In the genomic region with DNA sequence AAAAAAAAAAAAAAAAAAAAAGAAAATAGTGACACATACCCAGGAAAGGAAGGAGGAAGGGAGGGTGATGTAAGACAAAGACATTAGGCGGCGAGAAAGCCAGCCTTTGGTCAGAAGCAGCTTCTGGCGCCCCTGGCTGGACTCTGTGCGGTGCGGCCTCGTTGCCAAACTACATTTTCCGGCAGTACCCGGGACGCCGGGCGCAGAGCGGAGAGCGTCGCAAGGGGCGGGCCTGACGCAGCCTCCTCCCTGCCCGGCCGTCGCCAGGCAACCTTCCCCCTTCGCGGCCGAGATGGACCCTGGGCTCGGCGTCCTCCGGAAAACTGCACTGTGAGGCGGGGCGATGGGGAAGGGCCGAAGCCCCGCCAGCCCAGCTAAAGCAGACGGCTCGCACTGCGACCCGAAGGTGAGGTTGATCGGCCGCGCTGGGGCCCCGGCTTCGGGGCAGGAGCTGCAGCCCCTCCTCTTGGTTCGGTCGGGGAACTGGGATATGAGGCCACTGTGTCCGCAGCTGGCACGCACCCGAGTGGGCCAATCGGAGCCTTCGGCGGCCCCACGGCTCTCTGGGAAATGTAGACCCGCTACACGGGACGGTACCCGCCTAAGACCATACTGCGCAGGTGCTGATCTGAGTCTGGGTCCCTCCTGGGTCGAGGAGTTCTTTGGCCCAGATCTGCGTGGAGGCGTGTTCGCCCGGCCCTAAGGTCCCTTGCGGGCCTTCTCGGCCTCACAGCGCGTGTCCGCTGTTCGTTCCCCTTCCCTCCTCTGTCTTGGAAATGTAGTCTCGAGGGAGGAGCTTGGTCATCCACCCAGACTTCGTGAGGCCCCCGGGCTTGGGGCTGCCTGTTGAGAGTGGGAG, we compare ENCODE assay signal across 1 cellular context.
A peak's percentile ranks its signal among the peaks of the same experiment; 100 is the strongest.
TF ChIP-seq lines count a peak whose summit lies in the region.

No MANE protein-coding gene starts in this region.

TF ChIP-seq in GM12878, 131 proteins besides CTCF, POLR2A, EP300 and RAD21 (continued from another document):
- peak; percentile 51; the same call in 1 of the 2 replicates for TF ChIP-seq ATF7 (IDR thresholded peaks at IDR 0.05; ENCODE audit: low read depth)
- no peak for TF ChIP-seq MYB (IDR thresholded peaks at IDR 0.05; ENCODE audit: borderline replicate concordance, low read depth, low read length)
- TF ChIP-seq, protein P1, sequence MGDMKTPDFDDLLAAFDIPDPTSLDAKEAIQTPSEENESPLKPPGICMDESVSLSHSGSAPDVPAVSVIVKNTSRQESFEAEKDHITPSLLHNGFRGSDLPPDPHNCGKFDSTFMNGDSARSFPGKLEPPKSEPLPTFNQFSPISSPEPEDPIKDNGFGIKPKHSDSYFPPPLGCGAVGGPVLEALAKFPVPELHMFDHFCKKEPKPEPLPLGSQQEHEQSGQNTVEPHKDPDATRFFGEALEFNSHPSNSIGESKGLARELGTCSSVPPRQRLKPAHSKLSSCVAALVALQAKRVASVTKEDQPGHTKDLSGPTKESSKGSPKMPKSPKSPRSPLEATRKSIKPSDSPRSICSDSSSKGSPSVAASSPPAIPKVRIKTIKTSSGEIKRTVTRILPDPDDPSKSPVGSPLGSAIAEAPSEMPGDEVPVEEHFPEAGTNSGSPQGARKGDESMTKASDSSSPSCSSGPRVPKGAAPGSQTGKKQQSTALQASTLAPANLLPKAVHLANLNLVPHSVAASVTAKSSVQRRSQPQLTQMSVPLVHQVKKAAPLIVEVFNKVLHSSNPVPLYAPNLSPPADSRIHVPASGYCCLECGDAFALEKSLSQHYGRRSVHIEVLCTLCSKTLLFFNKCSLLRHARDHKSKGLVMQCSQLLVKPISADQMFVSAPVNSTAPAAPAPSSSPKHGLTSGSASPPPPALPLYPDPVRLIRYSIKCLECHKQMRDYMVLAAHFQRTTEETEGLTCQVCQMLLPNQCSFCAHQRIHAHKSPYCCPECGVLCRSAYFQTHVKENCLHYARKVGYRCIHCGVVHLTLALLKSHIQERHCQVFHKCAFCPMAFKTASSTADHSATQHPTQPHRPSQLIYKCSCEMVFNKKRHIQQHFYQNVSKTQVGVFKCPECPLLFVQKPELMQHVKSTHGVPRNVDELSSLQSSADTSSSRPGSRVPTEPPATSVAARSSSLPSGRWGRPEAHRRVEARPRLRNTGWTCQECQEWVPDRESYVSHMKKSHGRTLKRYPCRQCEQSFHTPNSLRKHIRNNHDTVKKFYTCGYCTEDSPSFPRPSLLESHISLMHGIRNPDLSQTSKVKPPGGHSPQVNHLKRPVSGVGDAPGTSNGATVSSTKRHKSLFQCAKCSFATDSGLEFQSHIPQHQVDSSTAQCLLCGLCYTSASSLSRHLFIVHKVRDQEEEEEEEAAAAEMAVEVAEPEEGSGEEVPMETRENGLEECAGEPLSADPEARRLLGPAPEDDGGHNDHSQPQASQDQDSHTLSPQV (IDR thresholded peaks at IDR 0.05): no peak
- 0 out of 2 replicates have a peak, but pooled peaks have one; percentile 32 for TF ChIP-seq RFX5 (IDR thresholded peaks at IDR 0.05; ENCODE audit: low read depth, low read length)
- TF ChIP-seq, protein P2, sequence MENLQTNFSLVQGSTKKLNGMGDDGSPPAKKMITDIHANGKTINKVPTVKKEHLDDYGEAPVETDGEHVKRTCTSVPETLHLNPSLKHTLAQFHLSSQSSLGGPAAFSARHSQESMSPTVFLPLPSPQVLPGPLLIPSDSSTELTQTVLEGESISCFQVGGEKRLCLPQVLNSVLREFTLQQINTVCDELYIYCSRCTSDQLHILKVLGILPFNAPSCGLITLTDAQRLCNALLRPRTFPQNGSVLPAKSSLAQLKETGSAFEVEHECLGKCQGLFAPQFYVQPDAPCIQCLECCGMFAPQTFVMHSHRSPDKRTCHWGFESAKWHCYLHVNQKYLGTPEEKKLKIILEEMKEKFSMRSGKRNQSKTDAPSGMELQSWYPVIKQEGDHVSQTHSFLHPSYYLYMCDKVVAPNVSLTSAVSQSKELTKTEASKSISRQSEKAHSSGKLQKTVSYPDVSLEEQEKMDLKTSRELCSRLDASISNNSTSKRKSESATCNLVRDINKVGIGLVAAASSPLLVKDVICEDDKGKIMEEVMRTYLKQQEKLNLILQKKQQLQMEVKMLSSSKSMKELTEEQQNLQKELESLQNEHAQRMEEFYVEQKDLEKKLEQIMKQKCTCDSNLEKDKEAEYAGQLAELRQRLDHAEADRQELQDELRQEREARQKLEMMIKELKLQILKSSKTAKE (IDR thresholded peaks at IDR 0.05; ENCODE audit: low read depth, poor library complexity, severe bottlenecking): peak; percentile 17
- TF ChIP-seq, protein P3, sequence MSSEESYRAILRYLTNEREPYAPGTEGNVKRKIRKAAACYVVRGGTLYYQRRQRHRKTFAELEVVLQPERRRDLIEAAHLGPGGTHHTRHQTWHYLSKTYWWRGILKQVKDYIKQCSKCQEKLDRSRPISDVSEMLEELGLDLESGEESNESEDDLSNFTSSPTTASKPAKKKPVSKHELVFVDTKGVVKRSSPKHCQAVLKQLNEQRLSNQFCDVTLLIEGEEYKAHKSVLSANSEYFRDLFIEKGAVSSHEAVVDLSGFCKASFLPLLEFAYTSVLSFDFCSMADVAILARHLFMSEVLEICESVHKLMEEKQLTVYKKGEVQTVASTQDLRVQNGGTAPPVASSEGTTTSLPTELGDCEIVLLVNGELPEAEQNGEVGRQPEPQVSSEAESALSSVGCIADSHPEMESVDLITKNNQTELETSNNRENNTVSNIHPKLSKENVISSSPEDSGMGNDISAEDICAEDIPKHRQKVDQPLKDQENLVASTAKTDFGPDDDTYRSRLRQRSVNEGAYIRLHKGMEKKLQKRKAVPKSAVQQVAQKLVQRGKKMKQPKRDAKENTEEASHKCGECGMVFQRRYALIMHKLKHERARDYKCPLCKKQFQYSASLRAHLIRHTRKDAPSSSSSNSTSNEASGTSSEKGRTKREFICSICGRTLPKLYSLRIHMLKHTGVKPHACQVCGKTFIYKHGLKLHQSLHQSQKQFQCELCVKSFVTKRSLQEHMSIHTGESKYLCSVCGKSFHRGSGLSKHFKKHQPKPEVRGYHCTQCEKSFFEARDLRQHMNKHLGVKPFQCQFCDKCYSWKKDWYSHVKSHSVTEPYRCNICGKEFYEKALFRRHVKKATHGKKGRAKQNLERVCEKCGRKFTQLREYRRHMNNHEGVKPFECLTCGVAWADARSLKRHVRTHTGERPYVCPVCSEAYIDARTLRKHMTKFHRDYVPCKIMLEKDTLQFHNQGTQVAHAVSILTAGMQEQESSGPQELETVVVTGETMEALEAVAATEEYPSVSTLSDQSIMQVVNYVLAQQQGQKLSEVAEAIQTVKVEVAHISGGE (CRISPR knock-in tag; IDR thresholded peaks at IDR 0.05): no peak
- TF ChIP-seq NRF1 (conservative IDR thresholded peaks at IDR 0.05; ENCODE audit: low read depth, low read length): peak; percentile 40
- peak; percentile 77; the same call in 1 of the 2 replicates for TF ChIP-seq NBN (IDR thresholded peaks at IDR 0.05)
- TF ChIP-seq TCF12 (IDR thresholded peaks at IDR 0.05; ENCODE audit: low read depth, low read length): no peak; the same call in 1 of the 2 replicates
- no peak for TF ChIP-seq CBFB (IDR thresholded peaks at IDR 0.05; ENCODE audit: low read depth)
- TF ChIP-seq, protein P4, sequence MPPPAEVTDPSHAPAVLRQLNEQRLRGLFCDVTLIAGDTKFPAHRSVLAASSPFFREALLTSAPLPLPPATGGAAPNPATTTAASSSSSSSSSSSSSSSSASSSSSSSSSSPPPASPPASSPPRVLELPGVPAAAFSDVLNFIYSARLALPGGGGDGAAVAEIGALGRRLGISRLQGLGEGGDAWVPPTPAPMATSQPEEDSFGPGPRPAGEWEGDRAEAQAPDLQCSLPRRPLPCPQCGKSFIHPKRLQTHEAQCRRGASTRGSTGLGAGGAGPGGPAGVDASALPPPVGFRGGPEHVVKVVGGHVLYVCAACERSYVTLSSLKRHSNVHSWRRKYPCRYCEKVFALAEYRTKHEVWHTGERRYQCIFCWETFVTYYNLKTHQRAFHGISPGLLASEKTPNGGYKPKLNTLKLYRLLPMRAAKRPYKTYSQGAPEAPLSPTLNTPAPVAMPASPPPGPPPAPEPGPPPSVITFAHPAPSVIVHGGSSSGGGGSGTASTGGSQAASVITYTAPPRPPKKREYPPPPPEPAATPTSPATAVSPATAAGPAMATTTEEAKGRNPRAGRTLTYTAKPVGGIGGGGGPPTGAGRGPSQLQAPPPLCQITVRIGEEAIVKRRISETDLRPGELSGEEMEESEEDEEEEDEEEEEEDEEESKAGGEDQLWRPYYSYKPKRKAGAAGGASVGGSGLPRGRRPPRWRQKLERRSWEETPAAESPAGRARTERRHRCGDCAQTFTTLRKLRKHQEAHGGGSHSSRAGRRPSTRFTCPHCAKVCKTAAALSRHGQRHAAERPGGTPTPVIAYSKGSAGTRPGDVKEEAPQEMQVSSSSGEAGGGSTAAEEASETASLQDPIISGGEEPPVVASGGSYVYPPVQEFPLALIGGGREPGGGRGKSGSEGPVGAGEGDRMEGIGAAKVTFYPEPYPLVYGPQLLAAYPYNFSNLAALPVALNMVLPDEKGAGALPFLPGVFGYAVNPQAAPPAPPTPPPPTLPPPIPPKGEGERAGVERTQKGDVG (CRISPR knock-in tag; IDR thresholded peaks at IDR 0.05): no peak
- no peak for TF ChIP-seq NFYA (IDR thresholded peaks at IDR 0.05; ENCODE audit: borderline replicate concordance, low read depth, low read length)
- TF ChIP-seq BHLHE40 (IDR thresholded peaks at IDR 0.05; ENCODE audit: borderline replicate concordance in 1 of 2, low read depth in 2 of 2, low read length in 1 of 2): peak; percentile 30 to 87; a peak in 3 of 4 replicates
- peak; percentile 67; the same call in 1 of the 2 replicates for TF ChIP-seq SMARCA5 (IDR thresholded peaks at IDR 0.05)
- peak; percentile 75 for TF ChIP-seq TCF3 (IDR thresholded peaks at IDR 0.05; ENCODE audit: borderline replicate concordance, insufficient read depth, low read depth, low read length)
- no peak for TF ChIP-seq MYC (IDR thresholded peaks at IDR 0.05; ENCODE audit: insufficient read depth, insufficient read length, insufficient replicate concordance, low read length, severe bottlenecking)
- no peak for TF ChIP-seq ZNF274 (IDR thresholded peaks at IDR 0.05; ENCODE audit: insufficient read depth, insufficient read length)
- peak; percentile 92 for TF ChIP-seq BMI1 (IDR thresholded peaks at IDR 0.05; ENCODE audit: borderline replicate concordance)
- TF ChIP-seq CBX3 (IDR thresholded peaks at IDR 0.05; ENCODE audit: borderline replicate concordance, low read depth): no peak
